Comparison of ENCODE assay signal across 9 cellular contexts in the genomic region with DNA sequence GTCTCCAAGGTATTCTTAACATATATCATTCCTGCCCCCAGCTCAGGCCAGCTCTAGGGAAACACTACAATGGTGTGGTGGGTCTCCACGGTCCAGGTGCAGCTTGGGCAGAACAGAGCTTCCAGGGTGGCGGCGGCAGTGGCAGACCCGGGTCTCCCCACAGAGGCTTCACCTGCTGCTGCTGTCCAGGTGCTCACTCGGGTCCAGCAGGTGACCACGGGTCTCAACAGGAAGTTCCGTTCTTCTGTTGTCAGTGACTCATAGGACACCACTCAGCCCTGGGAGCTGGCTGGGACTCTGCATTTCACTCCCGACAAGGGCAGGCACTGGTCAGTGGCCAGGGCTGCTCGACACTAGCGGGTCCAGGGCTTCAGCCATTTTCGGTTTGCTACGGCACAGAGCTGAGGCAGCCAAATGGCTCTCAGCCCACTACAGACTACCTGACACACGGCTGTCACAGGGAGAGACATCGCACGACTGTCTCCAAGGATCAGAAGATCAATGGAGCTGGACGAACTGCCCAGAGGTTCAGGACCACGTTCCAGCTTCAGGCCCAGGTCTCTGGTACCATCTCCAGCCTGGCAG. TPM values are rescaled to one million over a fixed set of nuclear protein-coding genes. Genes with fewer than 3 reads are reported as not detected.
"Had no signal": no experiment of that assay in that cellular context is flagged by ENCODE, and none has a peak within 500 bp of the region (broad histone marks: within the 10 kb centered on the region; RNA-seq: fewer than 3 reads in every experiment).

No MANE protein-coding gene starts in this region.

- H3K4me3 Mint-ChIP-seq: HFFc6, IgD-negative memory B cell had no signal

- H3K4me3 ChIP-seq: GM23248, HAP-1 had no signal

- H3K4me1 ChIP-seq: HAP-1 had no signal

- H3K9me3 ChIP-seq: HAP-1 had no signal

- DNase-seq: GM23248, GOT3, H7, HFFc6 had no signal

- ATAC-seq: HCT116, HepG2 had no signal

- FAIRE-seq: HepG2 had no signal

- H3K27me3 Mint-ChIP-seq: IgD-negative memory B cell had no signal

- H2AFZ ChIP-seq: GM23248 had no signal

- H3K4me1 Mint-ChIP-seq: IgD-negative memory B cell had no signal

- H3K9me3 Mint-ChIP-seq: HFFc6, IgD-negative memory B cell had no signal

- H3K27ac Mint-ChIP-seq: HFFc6, IgD-negative memory B cell had no signal

- H3K27ac ChIP-seq: GM23248, HL-60 had no signal

- H3K9ac ChIP-seq: GM23248 had no signal

RNA-seq across cellular contexts. Expression of a gene that starts 28.0 kb away (rescaled TPM):
- total RNA-seq: H7, HepG2 had no signal
- polyA plus RNA-seq: HepG2, IgD-negative memory B cell had no signal

RNA-seq across cellular contexts. Expression of a gene that starts 28.3 kb away (rescaled TPM):
- total RNA-seq: HepG2 had no signal
- polyA plus RNA-seq: HepG2, IgD-negative memory B cell had no signal

RNA-seq across cellular contexts. Expression of a gene that starts 40.1 kb away (rescaled TPM):
- total RNA-seq: HepG2 had no signal
- polyA plus RNA-seq: HepG2, IgD-negative memory B cell had no signal
